32 cellular contexts compared by ENCODE assay signal in the genomic region with DNA sequence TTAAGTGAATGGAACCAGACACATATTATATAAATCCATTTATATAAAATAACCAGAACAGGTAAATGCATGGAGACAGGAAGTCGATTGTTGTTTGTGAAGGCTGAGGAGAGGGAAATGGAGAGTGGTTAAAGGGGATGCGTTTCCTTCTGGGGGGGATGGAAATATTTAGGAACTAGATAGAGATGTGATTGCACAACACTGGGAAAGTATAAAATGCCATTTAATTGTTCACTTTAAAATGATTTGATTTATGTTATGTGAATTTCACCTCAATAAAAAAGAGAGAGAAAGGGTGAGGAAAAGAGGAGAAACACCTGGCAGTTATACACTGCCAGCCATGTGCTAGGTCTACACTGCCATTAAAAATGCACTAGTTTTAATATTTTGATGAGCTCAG.
"Had no signal": no experiment of that assay in that cellular context is flagged by ENCODE, and none has a peak within 500 bp of the region (broad histone marks: within the 10 kb centered on the region; RNA-seq: fewer than 3 reads in every experiment).

No MANE protein-coding gene starts in this region.

- DNase-seq: activated B cell treated with CpG ODN at 0.5 μM for 24 hours; activated CD4-positive, alpha-beta memory T cell treated with anti-CD3 and anti-CD28 coated beads, Interleukin-2, amount 10 ng/mL, durations not matched to agents 7 days and 5 days; activated CD4-positive, alpha-beta T cell treated with anti-CD3 and anti-CD28 coated beads for 36 hours; activated CD4-positive, alpha-beta T cell treated with anti-CD3 and anti-CD28 coated beads, Interleukin-2, amount 10 ng/mL, durations not matched to agents 7 days and 5 days; activated CD4-positive, alpha-beta T cell treated with anti-CD3 and anti-CD28 coated beads, Interleukin-2, amount 50 U/mL, for 4 hours; activated CD8-positive, alpha-beta memory T cell treated with anti-CD3 and anti-CD28 coated beads, Interleukin-2, amount 50 U/mL, for 48 hours; activated effector memory CD4-positive, alpha-beta T cell treated with Interleukin-2 at 50 U/mL for 16 hours; activated gamma-delta T cell treated with Interleukin-2 at 50 U/mL for 16 hours; activated naive CD4-positive, alpha-beta T cell treated with anti-CD3 and anti-CD28 coated beads, Interleukin-2, amount 50 U/mL, for 16 hours; activated naive CD4-positive, alpha-beta T cell treated with Interleukin-2 at 50 U/mL for 16 hours; activated T-cell treated with anti-CD3 and anti-CD28 coated beads for 4 hours; activated T-cell treated with anti-CD3 and anti-CD28 coated beads, Interleukin-2, amount 50 U/mL, for 24 hours; activated T-cell treated with anti-CD3 and anti-CD28 coated beads, Interleukin-2, amount 50 U/mL, for 72 hours; amygdala; aorta; body of pancreas; caudate nucleus; cortex of kidney; dermis blood vessel endothelial cell; effector CD4-positive, alpha-beta T cell; effector memory CD8-positive, alpha-beta T cell; erythroblast; esophagus squamous epithelium; foreskin melanocyte; heart right ventricle; T-helper 1 cell; T-helper 17 cell; T1000; WERI-Rb-1 had no signal

- H3K27me3 ChIP-seq: body of pancreas, esophagus squamous epithelium, gastroesophageal sphincter, heart right ventricle had no signal

- H3K36me3 ChIP-seq: esophagus squamous epithelium, gastroesophageal sphincter, heart right ventricle, WERI-Rb-1 had no signal

- H3K4me1 ChIP-seq: body of pancreas, esophagus squamous epithelium had no signal

- FAIRE-seq: colon had no signal

- H3K4me3 ChIP-seq: body of pancreas, esophagus squamous epithelium, gastroesophageal sphincter, heart right ventricle had no signal

- H3K27ac ChIP-seq: body of pancreas, esophagus squamous epithelium, WERI-Rb-1 had no signal

- ATAC-seq: activated CD4-positive, alpha-beta T cell treated with anti-CD3 and anti-CD28 coated beads for 36 hours; activated CD4-positive, CD25-positive, alpha-beta regulatory T cell treated with anti-CD3 and anti-CD28 coated beads, Interleukin-2, amount 50 U/mL, for 24 hours; activated T-cell treated with anti-CD3 and anti-CD28 coated beads, Interleukin-2, amount 50 U/mL, for 72 hours; body of pancreas; effector memory CD8-positive, alpha-beta T cell; gastroesophageal sphincter; heart right ventricle; T-helper 17 cell had no signal

- H3K9me3 ChIP-seq: body of pancreas, esophagus squamous epithelium, gastroesophageal sphincter, heart right ventricle had no signal
